ENCODE assay signal across 17 cellular contexts in genomic region chr11:120719348-120719747, GRCh38.
DNase-seq lines count a peak whose midpoint lies in the region; ATAC-seq and TF ChIP-seq lines count a peak whose summit lies in the region.
"Had no signal": no experiment of that assay in that cellular context is flagged by ENCODE, and none has a peak within 500 bp of the region (broad histone marks: within the 10 kb centered on the region; RNA-seq: fewer than 3 reads in every experiment).

No MANE protein-coding gene starts in this region.

- H3K9ac ChIP-seq in mesendoderm (ENCODE audit: low read length) (no peak overlapping the region), PC-3 (ENCODE audit: low read length) (no peak overlapping the region)
- H3K9ac ChIP-seq: KMS-11 had no signal

- H3K27ac Mint-ChIP-seq in CD8-positive, alpha-beta T cell, result no peak overlapping the region
- H3K27ac Mint-ChIP-seq: CD14-positive monocyte had no signal

- H3K27ac ChIP-seq in mesendoderm (ENCODE audit: low read depth, low read length) (no peak overlapping the region), right lobe of liver (no peak overlapping the region), PC-3 (ENCODE audit: low read length) (no peak overlapping the region)
- no peak overlapping the region for H3K27ac ChIP-seq in CD8-positive, alpha-beta T cell (ENCODE audit: low read depth, low read length)
- H3K27ac ChIP-seq: KMS-11, SK-N-MC had no signal

- H4K8ac ChIP-seq in mesendoderm (ENCODE audit: low read depth, low read length), result no peak overlapping the region

- BruUV-seq in PC-3 (replicated peaks; lab: Mats Ljungman, UMichigan), result no TSS peak

- peaks cover 32% of the 10 kb centered on the region for H3K27me3 Mint-ChIP-seq in CD8-positive, alpha-beta T cell (ENCODE audit: low read depth)

- no peak overlapping the region for H2BK120ac ChIP-seq in mesendoderm (ENCODE audit: low read depth, low read length)

- no peak overlapping the region for H2AK5ac ChIP-seq in mesendoderm (ENCODE audit: low read length)

- H3K4ac ChIP-seq in mesendoderm (ENCODE audit: low read depth, low read length), result no peak overlapping the region

- no peaks in the 10 kb centered on the region for H3K9me2 ChIP-seq in PC-3 (replicated peaks; ENCODE audit: low read length)

- no peaks in the 10 kb centered on the region for H3K79me1 ChIP-seq in mesendoderm (ENCODE audit: low read length)

- H3K56ac ChIP-seq in mesendoderm (ENCODE audit: low read length), result no peak overlapping the region

- no peaks in the 10 kb centered on the region for H3K27me3 ChIP-seq in mesendoderm (ENCODE audit: insufficient read depth, low read length, poor library complexity)
- no peaks in the 10 kb centered on the region for H3K27me3 ChIP-seq in right lobe of liver
- peaks cover 69% of the 10 kb centered on the region for H3K27me3 ChIP-seq in PC-3 (ENCODE audit: low read length)
- H3K27me3 ChIP-seq in CD8-positive, alpha-beta T cell (ENCODE audit: insufficient read depth, low read length), result no peaks in the 10 kb centered on the region

- H4K20me1 ChIP-seq in PC-3 (ENCODE audit: low read length), result no peaks in the 10 kb centered on the region

- H3K9me3 Mint-ChIP-seq in CD8-positive, alpha-beta T cell, result no peaks in the 10 kb centered on the region
- H3K9me3 Mint-ChIP-seq: CD14-positive monocyte had no signal

- no peaks in the 10 kb centered on the region for H3K79me2 ChIP-seq in mesendoderm (ENCODE audit: control insufficient read depth, insufficient read depth, low read length)
- no peaks in the 10 kb centered on the region for H3K79me2 ChIP-seq in PC-3 (ENCODE audit: low read length)

- no peak overlapping the region for H3K18ac ChIP-seq in mesendoderm (ENCODE audit: low read length)

- H3K36me3 Mint-ChIP-seq in CD8-positive, alpha-beta T cell, result no peaks in the 10 kb centered on the region
- H3K36me3 Mint-ChIP-seq: CD14-positive monocyte had no signal

- DNase-seq in Daoy (ENCODE audit: low read depth), result peak; percentile 31
- peak; percentile 27 for DNase-seq in M059J (ENCODE audit: low read depth)
- peak; percentile 1 for DNase-seq in fibroblast of pulmonary artery (ENCODE audit: low read depth)
- peak; percentile 31 for DNase-seq in mesendoderm
- DNase-seq in right lobe of liver, result no peak
- DNase-seq in PC-3, result no peak
- no peak for DNase-seq in CD8-positive, alpha-beta T cell
- DNase-seq: MM.1S, NCI-H1105, NCI-H2029, NCI-H69 had no signal

- H3K4me1 ChIP-seq in mesendoderm (ENCODE audit: control insufficient read depth, low read depth, low read length), result peaks cover 2% of the 10 kb centered on the region
- H3K4me1 ChIP-seq in right lobe of liver, result no peaks in the 10 kb centered on the region
- peaks cover 8% of the 10 kb centered on the region for H3K4me1 ChIP-seq in PC-3 (ENCODE audit: insufficient read depth, low read length)
- no peaks in the 10 kb centered on the region for H3K4me1 ChIP-seq in CD8-positive, alpha-beta T cell (ENCODE audit: insufficient read depth, low read length)
- H3K4me1 ChIP-seq: Caco-2 had no signal

- no peak overlapping the region for H3K23ac ChIP-seq in mesendoderm (ENCODE audit: low read length)

- H3K4me3 Mint-ChIP-seq in CD8-positive, alpha-beta T cell, result no peak overlapping the region
- H3K4me3 Mint-ChIP-seq: CD14-positive monocyte had no signal

- TF ChIP-seq POLR2A in right lobe of liver (IDR thresholded peaks at IDR 0.05), result no peak

- H3K36me3 ChIP-seq in mesendoderm (ENCODE audit: control insufficient read depth, insufficient read depth, low read length) (no peaks in the 10 kb centered on the region), right lobe of liver (no peaks in the 10 kb centered on the region), PC-3 (ENCODE audit: low read depth, low read length) (no peaks in the 10 kb centered on the region)
- no peaks in the 10 kb centered on the region for H3K36me3 ChIP-seq in CD8-positive, alpha-beta T cell (ENCODE audit: insufficient read depth, low read length)

- WGBS in mesendoderm (ENCODE audit: extremely low coverage, insufficient coverage, low lambda C conversion rate), result no CpG with 5 or more reads among the region's 3 CpGs
- WGBS in right lobe of liver (ENCODE audit: insufficient coverage, low coverage, low lambda C conversion rate, missing lambda C conversion rate), result 61% methylated on average over 3 of the region's 3 CpGs

- H2BK5ac ChIP-seq in mesendoderm (ENCODE audit: low read length), result no peak overlapping the region

- ATAC-seq in right lobe of liver, result no peak
- no peak for ATAC-seq in GM18861 (IDR thresholded peaks at IDR 0.05; ENCODE audit: unreplicated experiment)
- no peak for ATAC-seq in PC-3
- no peak for ATAC-seq in CD8-positive, alpha-beta T cell
- ATAC-seq: GM12878 had no signal

- H3K4me3 ChIP-seq in fibroblast of pulmonary artery (replicated peaks; ENCODE audit: low read depth, low read length) (no peak overlapping the region), mesendoderm (ENCODE audit: low read length) (no peak overlapping the region), right lobe of liver (no peak overlapping the region), PC-3 (ENCODE audit: low read length) (no peak overlapping the region)
- H3K4me3 ChIP-seq in CD8-positive, alpha-beta T cell (ENCODE audit: low read depth, low read length), result no peak overlapping the region
- H3K4me3 ChIP-seq: GM12878, SK-N-MC had no signal

- TF ChIP-seq CTCF in fibroblast of pulmonary artery (IDR thresholded peaks at IDR 0.05; ENCODE audit: low read length, missing control alignments), result no peak
- TF ChIP-seq CTCF in right lobe of liver (IDR thresholded peaks at IDR 0.05), result no peak
- TF ChIP-seq CTCF in PC-3 (conservative IDR thresholded peaks at IDR 0.05; ENCODE audit: low read depth, low read length), result no peak
- no peak for TF ChIP-seq CTCF in CD8-positive, alpha-beta T cell (IDR thresholded peaks at IDR 0.05)

- CTCF ChIA-PET in PC-3 (lab: Charles Lee), result interaction anchor here (1.3 kb wide), 1 partner anchor 34 kb away, joined by 5 read pairs; no protein-coding TSS in a partner anchor
- CTCF ChIA-PET in CD8-positive, alpha-beta T cell (lab: Charles Lee), result interaction anchor here (0.6 to 1.4 kb wide), 3 partner anchors 9 to 381 kb away, joined by 3 to 6 read pairs (median 3); no protein-coding TSS in a partner anchor

- no peak overlapping the region for H3K4me2 ChIP-seq in mesendoderm (ENCODE audit: low read length)
- H3K4me2 ChIP-seq in PC-3 (ENCODE audit: low read length), result no peak overlapping the region
- H3K4me2 ChIP-seq: KMS-11 had no signal

- H3K9me3 ChIP-seq in right lobe of liver, result no peaks in the 10 kb centered on the region
- no peaks in the 10 kb centered on the region for H3K9me3 ChIP-seq in PC-3 (ENCODE audit: low read length)
- no peaks in the 10 kb centered on the region for H3K9me3 ChIP-seq in CD8-positive, alpha-beta T cell (ENCODE audit: low read length)
- H3K9me3 ChIP-seq: Caco-2 had no signal

- peaks cover 9% of the 10 kb centered on the region for H3K4me1 Mint-ChIP-seq in CD8-positive, alpha-beta T cell (ENCODE audit: low read depth)

- no peak overlapping the region for H2AFZ ChIP-seq in PC-3 (ENCODE audit: low read length)

- intact Hi-C loops in right lobe of liver (cut with DNase I) (no loop called here), PC-3 (cut with micrococcal nuclease) (no loop called here)
- intact Hi-C loops in CD8-positive, alpha-beta T cell (cut with DNase I, micrococcal nuclease), result no loop called here

- H4K5ac ChIP-seq in mesendoderm (ENCODE audit: low read length), result no peak overlapping the region

- POLR2A ChIA-PET in PC-3 (lab: Charles Lee; ENCODE audit: unreplicated experiment), result interaction anchor here (0.6 kb wide), 1 partner anchor 370 kb away, joined by 3 read pairs; no protein-coding TSS in a partner anchor
- POLR2A ChIA-PET in CD8-positive, alpha-beta T cell (lab: Charles Lee), result no interaction called here

- no peak overlapping the region for H2BK15ac ChIP-seq in mesendoderm (replicated peaks; ENCODE audit: low read depth)

- H3F3A ChIP-seq in PC-3 (ENCODE audit: low read length, unreplicated experiment), result no peaks in the 10 kb centered on the region

Comparison
In these comparisons a context has a peak if more than half of its experiments do, and no peak if none do; other contexts are left out.
1. DNase-seq: peak in Daoy (single experiment), M059J (single experiment), fibroblast of pulmonary artery (single experiment) and mesendoderm (single experiment); none in right lobe of liver (0 of 3), PC-3 (single experiment) and CD8-positive, alpha-beta T cell (0 of 7).